In genomic region chr12:49131051-49131972, GRCh38 we compare ENCODE assay signal across 8 cellular contexts. TPM values are rescaled to one million over a fixed set of nuclear protein-coding genes. Genes with fewer than 3 reads are reported as not detected.
DNase-seq lines count a peak whose midpoint lies in the region; ATAC-seq and TF ChIP-seq lines count a peak whose summit lies in the region.

Gene TUBA1B, minus strand, starts transcription at chr12:49131395. Its CDS starts 95 bp downstream, at chr12:49131300.

- peak within 1 kb of the TSS; percentile 99 for H3K9ac ChIP-seq in colonic mucosa (ENCODE audit: low read depth in 2 of 2, low read length in 2 of 2)

- TF ChIP-seq CTCF in BJ (IDR thresholded peaks at IDR 0.05; ENCODE audit: insufficient read depth, low read depth, low read length) (no peak), colonic mucosa (IDR thresholded peaks at IDR 0.05) (no peak)

- H3K36me3 ChIP-seq in BJ (ENCODE audit: control insufficient read depth, insufficient read depth, low read length) (peaks cover 19% of the 10 kb centered on the region), colonic mucosa (peaks cover 13% of the 10 kb centered on the region)

- peak within 1 kb of the TSS; percentile 99 for H3K27ac Mint-ChIP-seq in activated CD4-positive, alpha-beta T cell treated with anti-CD3 and anti-CD28 coated beads, Interleukin-2, amount 10 ng/mL, durations not matched to agents 7 days and 5 days

- H3K27me3 ChIP-seq in BJ (ENCODE audit: control insufficient read depth, insufficient read depth, low read length), result no peaks in the 10 kb centered on the region
- no peaks in the 10 kb centered on the region for H3K27me3 ChIP-seq in colonic mucosa

- no peaks in the 10 kb centered on the region for H3K9me3 ChIP-seq in colonic mucosa

- peaks cover 47% of the 10 kb centered on the region for H3K36me3 Mint-ChIP-seq in activated CD4-positive, alpha-beta T cell treated with anti-CD3 and anti-CD28 coated beads, Interleukin-2, amount 10 ng/mL, durations not matched to agents 7 days and 5 days (ENCODE audit: low read depth)

- DNase-seq in BJ (ENCODE audit: low read depth) (no peak), NCI-H69 (lab: John Stamatoyannopoulos, UW) (peak; percentile 99), colonic mucosa (peak; percentile 92), left colon (peak; percentile 89 to 91)
- DNase-seq in activated CD4-positive, alpha-beta T cell treated with anti-CD3 and anti-CD28 coated beads, Interleukin-2, amount 10 ng/mL, durations not matched to agents 7 days and 5 days, result peak; percentile 90
- peak; percentile 92 for DNase-seq in stimulated activated CD4-positive, alpha-beta T cell treated with anti-CD3 and anti-CD28 coated beads, Interleukin-1b, Interleukin-23, amount 100 ng/mL, for 48 hours

- H3K27ac ChIP-seq in colonic mucosa, result peak within 1 kb of the TSS; percentile 100

- ATAC-seq in GM19324 (IDR thresholded peaks at IDR 0.05; ENCODE audit: low FRiP score, unreplicated experiment), result peak; percentile 85
- ATAC-seq in HG03457 (IDR thresholded peaks at IDR 0.05; ENCODE audit: unreplicated experiment), result peak; percentile 50
- ATAC-seq in left colon, result peak; percentile 80

- intact Hi-C loops in colonic mucosa (cut with DNase I) (loop anchor here (5.0 kb wide), 1 partner anchor 106 kb away; no protein-coding TSS in a partner anchor), left colon (cut with DNase I, micrococcal nuclease) (loop anchor here in 1 of 2 donors (2.0 to 5.0 kb wide), 2 partner anchors 56 to 103 kb away; partner anchors contain the start of gene TUBA1A)

- H3K4me3 Mint-ChIP-seq in activated CD4-positive, alpha-beta T cell treated with anti-CD3 and anti-CD28 coated beads, Interleukin-2, amount 10 ng/mL, durations not matched to agents 7 days and 5 days, result peak within 1 kb of the TSS; percentile 98

- no peaks in the 10 kb centered on the region for H3K27me3 Mint-ChIP-seq in activated CD4-positive, alpha-beta T cell treated with anti-CD3 and anti-CD28 coated beads, Interleukin-2, amount 10 ng/mL, durations not matched to agents 7 days and 5 days

- peak within 1 kb of the TSS; percentile 100 for H3K4me3 ChIP-seq in BJ (ENCODE audit: low read depth, low read length)
- peak within 1 kb of the TSS; percentile 84 for H3K4me3 ChIP-seq in colonic mucosa

- H3K9me3 Mint-ChIP-seq in activated CD4-positive, alpha-beta T cell treated with anti-CD3 and anti-CD28 coated beads, Interleukin-2, amount 10 ng/mL, durations not matched to agents 7 days and 5 days, result no peaks in the 10 kb centered on the region

- POLR2A ChIA-PET in BJ (lab: Charles Lee), result interaction anchor here (0.5 to 2.6 kb wide), 13 partner anchors 17 to 381 kb away, joined by 3 to 24 read pairs (median 8); partner anchors contain the start of genes LMBR1L and TUBA1A
- POLR2A ChIA-PET in activated CD4-positive, alpha-beta T cell treated with anti-CD3 and anti-CD28 coated beads, Interleukin-2, amount 10 ng/mL, durations not matched to agents 7 days and 5 days (lab: Charles Lee), result interaction anchor here (0.6 to 2.3 kb wide), 12 partner anchors 14 to 610 kb away, joined by 3 to 17 read pairs (median 3); partner anchors contain the start of genes LMBR1L, RHEBL1, SPATS2 and TMBIM6

- peaks cover 52% of the 10 kb centered on the region for H3K4me1 Mint-ChIP-seq in activated CD4-positive, alpha-beta T cell treated with anti-CD3 and anti-CD28 coated beads, Interleukin-2, amount 10 ng/mL, durations not matched to agents 7 days and 5 days

- CTCF ChIA-PET in BJ (lab: Yijun Ruan, JAX), result interaction anchor here (0.6 to 4.6 kb wide), 27 partner anchors 10 to 146 kb away, joined by 3 to 31 read pairs (median 4); partner anchors contain the start of genes LMBR1L and TUBA1A
- CTCF ChIA-PET in activated CD4-positive, alpha-beta T cell treated with anti-CD3 and anti-CD28 coated beads, Interleukin-2, amount 10 ng/mL, durations not matched to agents 7 days and 5 days (lab: Charles Lee), result interaction anchor here (0.5 to 3.1 kb wide), 33 partner anchors 8 to 439 kb away, joined by 3 to 37 read pairs (median 4); partner anchors contain the start of genes DHH, LMBR1L, RHEBL1 and SPATS2

- no peaks in the 10 kb centered on the region for H3K4me1 ChIP-seq in colonic mucosa

RNA-seq across cellular contexts. Expression of gene TUBA1B, which starts in this region (rescaled TPM):
- polyA plus RNA-seq in BJ (2011; rRNA removed), result 2,513 and 3,601 TPM in 2 replicates
- 1,200 and 2,134 TPM in 2 replicates for polyA minus RNA-seq in BJ (2011; rRNA and poly(A)+ RNA removed)
- 1,000 to 10,000 TPM; 2,153 to 2,254 TPM for total RNA-seq in activated CD4-positive, alpha-beta T cell treated with anti-CD3 and anti-CD28 coated beads, Interleukin-2, amount 10 ng/mL, durations not matched to agents 7 days and 5 days
- 1,000 to 10,000 TPM in 1 of 2 donors, 100 to 1,000 TPM in 1; 445 to 1,717 TPM for total RNA-seq in colonic mucosa
- total RNA-seq in left colon, result 100 to 1,000 TPM; 298 to 454 TPM
